12 cellular contexts compared by ENCODE assay signal in the genomic region with DNA sequence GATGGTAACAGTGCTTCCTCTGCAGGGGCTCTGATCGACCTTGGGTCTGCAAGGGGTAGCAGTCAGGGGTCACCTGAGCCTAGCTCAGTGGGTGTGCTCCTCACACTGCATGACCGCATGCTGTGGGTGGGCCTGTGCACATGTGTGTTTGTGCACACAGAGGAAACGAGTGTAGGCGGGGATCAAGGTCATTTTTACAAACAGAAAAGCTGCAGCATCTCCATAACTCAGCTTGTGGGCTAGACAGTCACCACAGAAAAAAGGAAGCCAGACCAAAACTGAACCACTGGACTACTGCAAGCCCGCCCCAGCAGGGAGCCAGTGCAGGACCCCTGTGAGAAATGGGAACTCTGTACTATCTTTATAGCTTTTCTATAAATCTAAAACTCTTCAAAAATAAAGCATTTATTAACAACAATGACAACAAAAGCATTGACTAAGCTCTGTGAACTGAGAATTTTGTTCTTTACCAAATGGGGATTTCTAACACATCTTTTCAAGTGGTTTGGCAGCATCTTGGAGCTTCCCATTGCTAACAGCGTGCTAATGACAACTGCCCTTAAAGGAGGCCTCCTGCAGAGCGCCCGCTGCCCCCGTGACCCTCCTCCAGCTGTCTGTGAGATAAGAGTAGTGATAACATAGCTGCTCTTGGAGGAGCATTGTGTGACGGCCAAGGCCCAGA. TPM values are rescaled to one million over a fixed set of nuclear protein-coding genes. Genes with fewer than 3 reads are reported as not detected.
DNase-seq lines count a peak whose midpoint lies in the region; ATAC-seq, FAIRE-seq and TF ChIP-seq lines count a peak whose summit lies in the region.
"Had no signal": no experiment of that assay in that cellular context is flagged by ENCODE, and none has a peak within 500 bp of the region (broad histone marks: within the 10 kb centered on the region; RNA-seq: fewer than 3 reads in every experiment).

No MANE protein-coding gene starts in this region.

- no peak overlapping the region for H3K4me3 Mint-ChIP-seq in activated T-cell treated with anti-CD3 and anti-CD28 coated beads, Interleukin-2, amount 50 U/mL, for 24 hours
- H3K4me3 Mint-ChIP-seq: T-helper 17 cell had no signal

- H4K20me1 ChIP-seq in K562 (replicated peaks; ENCODE audit: control insufficient read depth, insufficient read depth, low read length): no peaks in the 10 kb centered on the region

- H3K4me1 ChIP-seq in K562 (replicated peaks in 1 of 2; ENCODE audit: control insufficient read depth in 2 of 2, insufficient read depth in 2 of 2, low read length in 2 of 2): peaks cover 8 to 12% of the 10 kb centered on the region in 2 experiments; a peak in 4 of 5 replicates

- FAIRE-seq in GM12892 (lab: Jason Lieb, UNC) (peak; percentile 86), K562 (lab: Jason Lieb, UNC) (peak; percentile 69), frontal cortex (lab: Jason Lieb, UNC) (no peak)
- FAIRE-seq: astrocyte had no signal

- POLR2A ChIA-PET in K562 (lab: Yijun Ruan, JAX): interaction anchor here (0.6 to 1.9 kb wide), 4 partner anchors 10 to 343 kb away, joined by 3 to 8 read pairs (median 4); no protein-coding TSS in a partner anchor

- CTCF ChIA-PET in K562 (lab: Yijun Ruan, JAX; ENCODE audit: low intra/inter-chr PET ratio): no interaction called here

- no peaks in the 10 kb centered on the region for H3K36me3 Mint-ChIP-seq in activated T-cell treated with anti-CD3 and anti-CD28 coated beads, Interleukin-2, amount 50 U/mL, for 24 hours (ENCODE audit: low read depth)

- peak overlapping the region; percentile 21; the same call in 1 of the 2 replicates for H3K4me2 ChIP-seq in K562 (ENCODE audit: insufficient read depth, low read length)

- no peak overlapping the region for H3K27ac ChIP-seq in K562 (ENCODE audit: extremely low read depth, low read depth, low read length)
- H3K27ac ChIP-seq: sigmoid colon, tibial artery had no signal

- TF ChIP-seq RAD21 in K562 (CRISPR knock-in tag; conservative IDR thresholded peaks at IDR 0.05 in 1 of 2, IDR thresholded peaks at IDR 0.05 in 1 of 2): no peak; a peak in 1 of 4 replicates

- TF ChIP-seq CTCF in K562 (IDR thresholded peaks at IDR 0.05 in 2 of 3, conservative IDR thresholded peaks at IDR 0.05 in 1 of 3; ENCODE audit: insufficient read depth in 2 of 3, low read depth in 1 of 3, low read length in 3 of 3): no peak

- no peak for TF ChIP-seq POLR2A in GM12892 (IDR thresholded peaks at IDR 0.05; ENCODE audit: low read depth, low read length)
- no peak for TF ChIP-seq POLR2A in K562 (conservative IDR thresholded peaks at IDR 0.05)

- H3K27ac Mint-ChIP-seq in activated T-cell treated with anti-CD3 and anti-CD28 coated beads, Interleukin-2, amount 50 U/mL, for 24 hours: no peak overlapping the region
- H3K27ac Mint-ChIP-seq: T-helper 17 cell had no signal

- intact Hi-C loops in K562 (cut with micrococcal nuclease): loop anchor here (5.0 kb wide), 1 partner anchor 762 kb away; no protein-coding TSS in a partner anchor

- peaks cover 0 to 7% of the 10 kb centered on the region in 2 experiments; a peak in 1 of 5 replicates for H3K27me3 ChIP-seq in K562 (ENCODE audit: control insufficient read depth in 2 of 2, insufficient read depth in 2 of 2, low read length in 2 of 2)

- H3K4me1 Mint-ChIP-seq in activated T-cell treated with anti-CD3 and anti-CD28 coated beads, Interleukin-2, amount 50 U/mL, for 24 hours (ENCODE audit: low read depth): peaks cover 30% of the 10 kb centered on the region

- H3K79me2 ChIP-seq in K562 (ENCODE audit: control insufficient read depth, insufficient read depth, low read length): no peaks in the 10 kb centered on the region

- in situ Hi-C loops in K562 (cut with MboI): loop anchor here (5.0 to 25.0 kb wide), 3 partner anchors 137 to 667 kb away; a partner anchor contains a TSS

- no peak overlapping the region for H3K4me3 ChIP-seq in K562
- H3K4me3 ChIP-seq: sigmoid colon, tibial artery had no signal

- no peaks in the 10 kb centered on the region; the same call in 1 of the 2 replicates for H3K9me3 ChIP-seq in K562 (replicated peaks; ENCODE audit: control insufficient read depth, insufficient read depth, low read depth, low read length)
- H3K9me3 ChIP-seq: sigmoid colon, tibial artery had no signal

- H3K36me3 ChIP-seq in K562 (ENCODE audit: control insufficient read depth, insufficient read depth, low read length): no peaks in the 10 kb centered on the region
- H3K36me3 ChIP-seq: sigmoid colon, tibial artery had no signal

- DNase-seq in GM12892 (ENCODE audit: insufficient read length): peak; percentile 36
- peak; percentile 52 to 79 (median 59) for DNase-seq in K562 (ENCODE audit: extremely low read depth in 1 of 4, low spot score in 3 of 4)
- DNase-seq in activated T-cell treated with anti-CD3 and anti-CD28 coated beads, Interleukin-2, amount 50 U/mL, for 24 hours: no peak
- DNase-seq in NCI-H510A treated with DMSO at 0.1 percent for 48 hours (lab: John Stamatoyannopoulos, UW): no peak
- no peak for DNase-seq in frontal cortex (ENCODE audit: low spot score in 2 of 2)
- no peak for DNase-seq in DMS53 treated with DMSO at 0.1 percent for 48 hours (lab: John Stamatoyannopoulos, UW; ENCODE audit: unreplicated experiment)
- DNase-seq: sigmoid colon, T-helper 17 cell, tibial artery had no signal

- H3K9me1 ChIP-seq in K562 (ENCODE audit: control insufficient read depth, insufficient read depth, low read length): no peaks in the 10 kb centered on the region

- BruUV-seq in K562 (replicated peaks; lab: Mats Ljungman, UMichigan): no TSS peak

- H3K9me3 Mint-ChIP-seq in activated T-cell treated with anti-CD3 and anti-CD28 coated beads, Interleukin-2, amount 50 U/mL, for 24 hours: no peaks in the 10 kb centered on the region

- no peak overlapping the region for H3K9ac ChIP-seq in K562 (ENCODE audit: insufficient read depth in 1 of 2, low read depth in 2 of 2, low read length in 2 of 2)

- H2AFZ ChIP-seq in K562 (ENCODE audit: low read depth, low read length): no peak overlapping the region

- ATAC-seq in GM21381 (IDR thresholded peaks at IDR 0.05; ENCODE audit: unreplicated experiment) (peak; percentile 47), HG03432 (IDR thresholded peaks at IDR 0.05; ENCODE audit: unreplicated experiment) (peak; percentile 42), K562 (peak; percentile 52)
- ATAC-seq: T-helper 17 cell had no signal

- WGBS in K562 (ENCODE audit: insufficient coverage, low coverage, missing lambda C conversion rate): 26% methylated on average over 10 of the region's 10 CpGs

- peaks cover 3% of the 10 kb centered on the region for H3K27me3 Mint-ChIP-seq in activated T-cell treated with anti-CD3 and anti-CD28 coated beads, Interleukin-2, amount 50 U/mL, for 24 hours

- TF ChIP-seq EP300 in K562 (IDR thresholded peaks at IDR 0.05; ENCODE audit: low read length): peak; percentile 50

TF ChIP-seq in K562, 482 proteins besides CTCF, POLR2A, EP300 and RAD21 (continues in another document):
- TF ChIP-seq, protein P1, sequence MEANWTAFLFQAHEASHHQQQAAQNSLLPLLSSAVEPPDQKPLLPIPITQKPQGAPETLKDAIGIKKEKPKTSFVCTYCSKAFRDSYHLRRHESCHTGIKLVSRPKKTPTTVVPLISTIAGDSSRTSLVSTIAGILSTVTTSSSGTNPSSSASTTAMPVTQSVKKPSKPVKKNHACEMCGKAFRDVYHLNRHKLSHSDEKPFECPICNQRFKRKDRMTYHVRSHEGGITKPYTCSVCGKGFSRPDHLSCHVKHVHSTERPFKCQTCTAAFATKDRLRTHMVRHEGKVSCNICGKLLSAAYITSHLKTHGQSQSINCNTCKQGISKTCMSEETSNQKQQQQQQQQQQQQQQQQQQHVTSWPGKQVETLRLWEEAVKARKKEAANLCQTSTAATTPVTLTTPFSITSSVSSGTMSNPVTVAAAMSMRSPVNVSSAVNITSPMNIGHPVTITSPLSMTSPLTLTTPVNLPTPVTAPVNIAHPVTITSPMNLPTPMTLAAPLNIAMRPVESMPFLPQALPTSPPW (CRISPR knock-in tag; IDR thresholded peaks at IDR 0.05): peak; percentile 73; the same call in 1 of the 2 replicates
- peak; percentile 73 for TF ChIP-seq ARID1B (IDR thresholded peaks at IDR 0.05)
- TF ChIP-seq CXXC5 (CRISPR knock-in tag; IDR thresholded peaks at IDR 0.05): peak; percentile 54
- TF ChIP-seq, protein P2, sequence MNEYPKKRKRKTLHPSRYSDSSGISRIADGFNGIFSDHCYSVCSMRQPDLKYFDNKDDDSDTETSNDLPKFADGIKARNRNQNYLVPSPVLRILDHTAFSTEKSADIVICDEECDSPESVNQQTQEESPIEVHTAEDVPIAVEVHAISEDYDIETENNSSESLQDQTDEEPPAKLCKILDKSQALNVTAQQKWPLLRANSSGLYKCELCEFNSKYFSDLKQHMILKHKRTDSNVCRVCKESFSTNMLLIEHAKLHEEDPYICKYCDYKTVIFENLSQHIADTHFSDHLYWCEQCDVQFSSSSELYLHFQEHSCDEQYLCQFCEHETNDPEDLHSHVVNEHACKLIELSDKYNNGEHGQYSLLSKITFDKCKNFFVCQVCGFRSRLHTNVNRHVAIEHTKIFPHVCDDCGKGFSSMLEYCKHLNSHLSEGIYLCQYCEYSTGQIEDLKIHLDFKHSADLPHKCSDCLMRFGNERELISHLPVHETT (CRISPR knock-in tag; conservative IDR thresholded peaks at IDR 0.05 in 1 of 2, IDR thresholded peaks at IDR 0.05 in 1 of 2): 0 out of 4 replicates have a peak, but pooled peaks of 1 of the 2 experiments have one; percentile 38
- peak; percentile 62; the same call in 1 of the 2 replicates for TF ChIP-seq DPF2 (IDR thresholded peaks at IDR 0.05)
- TF ChIP-seq KDM1A (IDR thresholded peaks at IDR 0.05): 0 out of 4 replicates have a peak, but pooled peaks of 1 of the 2 experiments have one; percentile 21

RNA-seq across cellular contexts. Expression of a gene that starts 19.9 kb away (rescaled TPM):
- 14.3 TPM for polyA plus RNA-seq in GM12892 (2012; ENCODE audit: missing spikeins)
- 18.3 and 46.6 TPM in 2 replicates for total RNA-seq in K562 (2011; cell fraction: chromatin; rRNA removed; ENCODE audit: low replicate concordance)
- 15.0 and 17.2 TPM in 2 replicates for total RNA-seq in K562 (2011; cell fraction: nucleolus; rRNA removed)
- total RNA-seq in K562 (2011; cell fraction: nucleoplasm; rRNA removed): 22.6 and 23.8 TPM in 2 replicates
- total RNA-seq in K562 (2014; rRNA removed) (54.4 and 65.8 TPM in 2 replicates), K562 (2014; rRNA removed; fragmentation: Illumina TruSeq; extraction: Trizol) (74.7 and 85.7 TPM in 2 replicates), K562 (2015; rRNA removed; fragmentation: Illumina TruSeq; extraction: Trizol) (64.5 and 72.1 TPM in 2 replicates), K562 (2021) (45.6 and 52.8 TPM in 2 replicates), frontal cortex (2.9 TPM)
- polyA plus RNA-seq in K562 (2011; rRNA removed) (53.3 and 69.7 TPM in 2 replicates), K562 (2014; fragmentation: Illumina TruSeq; extraction: Trizol) (66.4 and 75.9 TPM in 2 replicates), K562 (2014; fragmentation: Nextera tagmentation; extraction: Ambion mirVana) (10 to 100 TPM; 30.0 to 38.6 TPM), K562 (2014; rRNA removed) (48.6 and 66.4 TPM in 2 replicates)
- 17.1 and 29.6 TPM in 2 replicates for polyA plus RNA-seq in K562 (2011; cell fraction: cytosol; rRNA removed)
- 24.2 and 25.4 TPM in 2 replicates for polyA plus RNA-seq in K562 (2011; cell fraction: nucleus; rRNA removed)
- polyA plus RNA-seq in K562 (2012): 42.5 and 47.0 TPM in 2 replicates
- 122 and 124 TPM in 2 replicates for polyA minus RNA-seq in K562 (2011; rRNA and poly(A)+ RNA removed)
- 30.9 and 39.3 TPM in 2 replicates for polyA minus RNA-seq in K562 (2011; cell fraction: cytosol; rRNA and poly(A)+ RNA removed)
- polyA minus RNA-seq in K562 (2011; cell fraction: nucleus; rRNA and poly(A)+ RNA removed): 23.6 and 35.4 TPM in 2 replicates

Comparison
In these comparisons a context has a peak if more than half of its experiments do, and no peak if none do; other contexts are left out.
1. DNase-seq: peak in GM12892 (single experiment) and K562 (4 of 4); none in activated T-cell treated with anti-CD3 and anti-CD28 coated beads, Interleukin-2, amount 50 U/mL, for 24 hours (single experiment), NCI-H510A treated with DMSO at 0.1 percent for 48 hours (single experiment), frontal cortex (0 of 2) and DMS53 treated with DMSO at 0.1 percent for 48 hours (single experiment).
2. Peak in every context shown above with its lines, with median percentiles within 50 percentile points of each other: ATAC-seq.